In genomic region chr5:82274343-82275266, GRCh38 we compare ENCODE assay signal across 11 cellular contexts. TPM values are rescaled to one million over a fixed set of nuclear protein-coding genes. Genes with fewer than 3 reads are reported as not detected.
DNase-seq lines count a peak whose midpoint lies in the region; ATAC-seq and TF ChIP-seq lines count a peak whose summit lies in the region.
"Had no signal": no experiment of that assay in that cellular context is flagged by ENCODE, and none has a peak within 500 bp of the region (broad histone marks: within the 10 kb centered on the region; RNA-seq: fewer than 3 reads in every experiment).

No MANE protein-coding gene starts in this region.

- H3K4me3 ChIP-seq in OCI-LY7 (ENCODE audit: low read depth, low read length, poor library complexity, severe bottlenecking) (no peak overlapping the region), dorsolateral prefrontal cortex (no peak overlapping the region)

- no peak overlapping the region for H2AFZ ChIP-seq in OCI-LY7 (ENCODE audit: low read length)

- peak; percentile 24 for ATAC-seq in stimulated activated memory B cell treated with anti-CD40 and anti-IgM and Interleukin-4, amounts not matched to agents 10 μg/mL and 1 μg/mL and 100 μg/mL, for 72 hours
- no peak for ATAC-seq in HG03378 (IDR thresholded peaks at IDR 0.05; ENCODE audit: unreplicated experiment)

- no peaks in the 10 kb centered on the region for H3K27me3 Mint-ChIP-seq in activated T-cell treated with anti-CD3 and anti-CD28 coated beads, Interleukin-2, amount 50 U/mL, for 24 hours
- H3K27me3 Mint-ChIP-seq in stimulated activated memory B cell treated with anti-CD40 and anti-IgM and Interleukin-4, amounts not matched to agents 10 μg/mL and 1 μg/mL and 100 μg/mL, for 72 hours = no peaks in the 10 kb centered on the region

- no peaks in the 10 kb centered on the region for H3K9me2 ChIP-seq in OCI-LY7 (ENCODE audit: insufficient read depth, low read length)

- TF ChIP-seq CTCF in OCI-LY7 (conservative IDR thresholded peaks at IDR 0.05; ENCODE audit: low read length) = no peak
- TF ChIP-seq CTCF in dorsolateral prefrontal cortex (IDR thresholded peaks at IDR 0.05 in 54 of 56, conservative IDR thresholded peaks at IDR 0.05 in 2 of 56; ENCODE audit: low read depth in 1 of 56, partially characterized antibody in 56 of 56) = no peak

- H4K20me1 ChIP-seq in OCI-LY7 (ENCODE audit: insufficient read depth, low read length) = peaks cover 19% of the 10 kb centered on the region; the same call in 1 of the 2 replicates

- peaks cover 2% of the 10 kb centered on the region for H3K9me3 Mint-ChIP-seq in activated T-cell treated with anti-CD3 and anti-CD28 coated beads, Interleukin-2, amount 50 U/mL, for 24 hours
- H3K9me3 Mint-ChIP-seq in stimulated activated memory B cell treated with anti-CD40 and anti-IgM and Interleukin-4, amounts not matched to agents 10 μg/mL and 1 μg/mL and 100 μg/mL, for 72 hours = no peaks in the 10 kb centered on the region
- H3K9me3 Mint-ChIP-seq: T-helper 1 cell treated with Interleukin-12 subunit alpha and Interleukin-12 subunit beta and Interleukin-4 antibody, amounts not matched to agents 30 μg/mL and 1 μg/mL, for 36 hours had no signal

- no peaks in the 10 kb centered on the region for H3K27me3 ChIP-seq in dorsolateral prefrontal cortex
- H3K27me3 ChIP-seq: neutrophil had no signal

- H3K4me1 ChIP-seq in OCI-LY7 (ENCODE audit: insufficient read depth, low read length, poor library complexity, severe bottlenecking) = peaks cover 48% of the 10 kb centered on the region

- DNase-seq in activated T-cell treated with anti-CD3 and anti-CD28 coated beads, Interleukin-2, amount 50 U/mL, for 24 hours = peak; percentile 61
- DNase-seq in activated T-cell treated with anti-CD3 and anti-CD28 coated beads, Interleukin-2, amount 50 U/mL, for 1 hour = no peak
- no peak for DNase-seq in OCI-LY7 (ENCODE audit: low spot score)
- DNase-seq in erythroblast (lab: John Stamatoyannopoulos, UW) = peak in 1 of 2 experiments; percentile 26
- no peak for DNase-seq in dorsolateral prefrontal cortex
- no peak for DNase-seq in retina
- DNase-seq: foreskin melanocyte had no signal

- H3K9me3 ChIP-seq in OCI-LY7 (ENCODE audit: low read length) = no peaks in the 10 kb centered on the region
- H3K9me3 ChIP-seq: neutrophil had no signal

- H3K36me3 Mint-ChIP-seq in activated T-cell treated with anti-CD3 and anti-CD28 coated beads, Interleukin-2, amount 50 U/mL, for 24 hours (ENCODE audit: low read depth) = peaks cover 87% of the 10 kb centered on the region
- H3K36me3 Mint-ChIP-seq in stimulated activated memory B cell treated with anti-CD40 and anti-IgM and Interleukin-4, amounts not matched to agents 10 μg/mL and 1 μg/mL and 100 μg/mL, for 72 hours = peaks cover 75% of the 10 kb centered on the region

- H3K36me3 ChIP-seq in OCI-LY7 (ENCODE audit: insufficient read depth, low read length) = peaks cover 76% of the 10 kb centered on the region

- peaks cover 50% of the 10 kb centered on the region for H3K4me1 Mint-ChIP-seq in activated T-cell treated with anti-CD3 and anti-CD28 coated beads, Interleukin-2, amount 50 U/mL, for 24 hours (ENCODE audit: low read depth)
- peaks cover 59% of the 10 kb centered on the region for H3K4me1 Mint-ChIP-seq in stimulated activated memory B cell treated with anti-CD40 and anti-IgM and Interleukin-4, amounts not matched to agents 10 μg/mL and 1 μg/mL and 100 μg/mL, for 72 hours

- intact Hi-C loops in OCI-LY7 (cut with micrococcal nuclease; ENCODE audit: unreplicated experiment) = no loop called here
- intact Hi-C loops in dorsolateral prefrontal cortex (cut with DNase I) = no loop called here

- TF ChIP-seq POLR2A in erythroblast (IDR thresholded peaks at IDR 0.05; ENCODE audit: low read length) = peak; percentile 72

- CTCF ChIA-PET in OCI-LY7 (lab: Charles Lee; ENCODE audit: unreplicated experiment) = no interaction called here

- BruUV-seq in OCI-LY7 (replicated peaks; lab: Mats Ljungman, UMichigan) = no TSS peak

- peak overlapping the region; percentile 87 for H3K4me3 Mint-ChIP-seq in activated T-cell treated with anti-CD3 and anti-CD28 coated beads, Interleukin-2, amount 50 U/mL, for 24 hours
- H3K4me3 Mint-ChIP-seq in stimulated activated memory B cell treated with anti-CD40 and anti-IgM and Interleukin-4, amounts not matched to agents 10 μg/mL and 1 μg/mL and 100 μg/mL, for 72 hours = no peak overlapping the region

- peak overlapping the region; percentile 52 for H3K27ac ChIP-seq in OCI-LY7 (ENCODE audit: low read depth, low read length, poor library complexity, severe bottlenecking)
- no peak overlapping the region for H3K27ac ChIP-seq in dorsolateral prefrontal cortex
- H3K27ac ChIP-seq: neutrophil had no signal

- H3K27ac Mint-ChIP-seq in activated T-cell treated with anti-CD3 and anti-CD28 coated beads, Interleukin-2, amount 50 U/mL, for 24 hours = peak overlapping the region; percentile 99
- peak overlapping the region; percentile 72 for H3K27ac Mint-ChIP-seq in stimulated activated memory B cell treated with anti-CD40 and anti-IgM and Interleukin-4, amounts not matched to agents 10 μg/mL and 1 μg/mL and 100 μg/mL, for 72 hours
- H3K27ac Mint-ChIP-seq: T-helper 1 cell treated with Interleukin-12 subunit alpha and Interleukin-12 subunit beta and Interleukin-4 antibody, amounts not matched to agents 30 μg/mL and 1 μg/mL, for 36 hours had no signal

- peak overlapping the region; percentile 85 for H3K4me2 ChIP-seq in OCI-LY7 (ENCODE audit: low read length)

- peaks cover 43% of the 10 kb centered on the region for H3K79me2 ChIP-seq in OCI-LY7 (ENCODE audit: insufficient read depth, low read depth, low read length)

- POLR2A ChIA-PET in OCI-LY7 (lab: Charles Lee) = interaction anchor here (0.8 to 2.5 kb wide), 4 partner anchors 10 to 1619 kb away, joined by 3 to 8 read pairs (median 4); partner anchors contain the start of gene DHFR

RNA-seq across cellular contexts. Expression of gene RPS23, which starts 3.5 kb away (rescaled TPM):
- total RNA-seq in OCI-LY7 (2014; rRNA removed; shearing (Covaris generic)) = 3,790 and 5,581 TPM in 2 replicates
- total RNA-seq in OCI-LY7 (2022) (2,928 and 2,952 TPM in 2 replicates), dorsolateral prefrontal cortex (100 to 1,000 TPM; 405 to 807 (median 587) TPM)
